ENCODE assay signal across 8 cellular contexts in the genomic region with DNA sequence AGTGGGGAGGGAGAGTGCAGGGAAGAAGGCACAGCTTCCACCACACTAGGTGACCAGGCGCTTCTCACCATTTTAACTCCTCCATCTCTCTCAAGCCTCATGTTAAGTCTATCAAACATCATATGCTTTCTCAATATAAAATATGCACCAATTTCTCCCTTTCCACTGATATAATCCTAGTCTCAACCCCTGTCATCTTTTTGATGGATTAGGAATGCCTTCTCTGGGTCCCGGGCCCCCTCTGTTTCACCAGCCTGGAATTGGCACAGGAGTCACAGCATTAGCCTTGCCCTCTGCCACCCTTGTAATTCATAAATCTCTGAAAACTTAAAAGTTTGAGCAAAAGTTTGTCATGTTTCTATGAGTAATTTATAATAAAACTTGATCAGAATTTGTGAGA. TPM values are rescaled to one million over a fixed set of nuclear protein-coding genes. Genes with fewer than 3 reads are reported as not detected.
"Had no signal": no experiment of that assay in that cellular context is flagged by ENCODE, and none has a peak within 500 bp of the region (broad histone marks: within the 10 kb centered on the region; RNA-seq: fewer than 3 reads in every experiment).

TSS of gene ZSCAN4 (plus strand) at position 301 of the 400 bp plus-strand sequence. CDS start 7,211 bp downstream, outside the sequence.

- FAIRE-seq: G401.6, GM12878, GM12891, GM12892, GM18507, GM19239 had no signal

- ATAC-seq: GM12878 had no signal

- DNase-seq: GDM1, GF-D8 had no signal

- H3K4me3 ChIP-seq: GM12878 had no signal

RNA-seq across cellular contexts. Expression of gene ZSCAN4, which starts in this region (rescaled TPM):
- total RNA-seq: GM12878 had no signal
